In genomic region chr4:165384186-165384585, GRCh38 we compare ENCODE assay signal across 18 cellular contexts. TPM values are rescaled to one million over a fixed set of nuclear protein-coding genes. Genes with fewer than 3 reads are reported as not detected.
A peak's percentile ranks its signal among the peaks of the same experiment; 100 is the strongest.
DNase-seq lines count a peak whose midpoint lies in the region; ATAC-seq and TF ChIP-seq lines count a peak whose summit lies in the region.
"Had no signal": no experiment of that assay in that cellular context is flagged by ENCODE, and none has a peak within 500 bp of the region (broad histone marks: within the 10 kb centered on the region; RNA-seq: fewer than 3 reads in every experiment).

No MANE protein-coding gene starts in this region.

- H3K4me1 Mint-ChIP-seq in activated naive CD4-positive, alpha-beta T cell treated with anti-CD3 and anti-CD28 coated beads, Interleukin-2, amount 10 ng/mL, durations not matched to agents 7 days and 5 days = peaks cover 2% of the 10 kb centered on the region
- H3K4me1 Mint-ChIP-seq in progenitor cell of endocrine pancreas (ENCODE audit: low read depth) = peaks cover 16% of the 10 kb centered on the region
- H3K4me1 Mint-ChIP-seq: activated CD4-positive, alpha-beta T cell treated with anti-CD3 and anti-CD28 coated beads for 36 hours; stimulated activated effector memory CD8-positive, alpha-beta T cell treated with anti-CD3 and anti-CD28 coated beads, Interleukin-12 subunit alpha, Interleukin-12 subunit beta, amount 100 ng/mL, for 72 hours had no signal

- no peak overlapping the region for H3K4me3 Mint-ChIP-seq in activated naive CD4-positive, alpha-beta T cell treated with anti-CD3 and anti-CD28 coated beads, Interleukin-2, amount 10 ng/mL, durations not matched to agents 7 days and 5 days
- H3K4me3 Mint-ChIP-seq in progenitor cell of endocrine pancreas (ENCODE audit: low read depth) = no peak overlapping the region
- H3K4me3 Mint-ChIP-seq: activated CD4-positive, alpha-beta T cell treated with anti-CD3 and anti-CD28 coated beads for 36 hours; stimulated activated effector memory CD8-positive, alpha-beta T cell treated with anti-CD3 and anti-CD28 coated beads, Interleukin-12 subunit alpha, Interleukin-12 subunit beta, amount 100 ng/mL, for 72 hours had no signal

- CTCF ChIA-PET in activated naive CD4-positive, alpha-beta T cell treated with anti-CD3 and anti-CD28 coated beads, Interleukin-2, amount 10 ng/mL, durations not matched to agents 7 days and 5 days (lab: Charles Lee) = interaction anchor here (0.6 kb wide), 1 partner anchor 78 kb away, joined by 3 read pairs; no protein-coding TSS in a partner anchor

- no peak overlapping the region for H3K9ac ChIP-seq in SK-N-MC (ENCODE audit: insufficient read length)

- H3K36me3 ChIP-seq in SK-N-MC (ENCODE audit: insufficient read depth, low read length) (no peaks in the 10 kb centered on the region), thoracic aorta (no peaks in the 10 kb centered on the region)
- H3K36me3 ChIP-seq: colonic mucosa, transverse colon had no signal

- H3K9me3 ChIP-seq in SK-N-MC (ENCODE audit: low read depth, low read length) (no peaks in the 10 kb centered on the region), thoracic aorta (no peaks in the 10 kb centered on the region)
- H3K9me3 ChIP-seq: colonic mucosa, transverse colon had no signal

- ATAC-seq in foreskin keratinocyte = peak; percentile 18
- ATAC-seq in thoracic aorta (ENCODE audit: insufficient number of reproducible peaks, low FRiP score, low read depth) = no peak
- ATAC-seq: activated CD4-positive, alpha-beta T cell treated with anti-CD3 and anti-CD28 coated beads for 36 hours; PC-3; stimulated activated effector memory CD8-positive, alpha-beta T cell treated with anti-CD3 and anti-CD28 coated beads, Interleukin-12 subunit alpha, Interleukin-12 subunit beta, amount 100 ng/mL, for 72 hours had no signal

- H3K27me3 Mint-ChIP-seq in activated naive CD4-positive, alpha-beta T cell treated with anti-CD3 and anti-CD28 coated beads, Interleukin-2, amount 10 ng/mL, durations not matched to agents 7 days and 5 days = peaks cover 35% of the 10 kb centered on the region
- no peaks in the 10 kb centered on the region for H3K27me3 Mint-ChIP-seq in progenitor cell of endocrine pancreas

- DNase-seq in NCI-H345 (lab: John Stamatoyannopoulos, UW) (peak; percentile 29), NCI-H345 treated with DMSO at 0.1 percent for 48 hours (lab: John Stamatoyannopoulos, UW; ENCODE audit: unreplicated experiment) (no peak), SK-N-MC (ENCODE audit: low read depth, low spot score) (no peak), foreskin keratinocyte (no peak), thoracic aorta (ENCODE audit: low spot score) (no peak), Kasumi-1 (lab: John Stamatoyannopoulos, UW) (no peak), progenitor cell of endocrine pancreas (ENCODE audit: low spot score, unreplicated experiment) (no peak)
- no peak for DNase-seq in activated naive CD4-positive, alpha-beta T cell treated with anti-CD3 and anti-CD28 coated beads, Interleukin-2, amount 10 ng/mL, durations not matched to agents 7 days and 5 days
- DNase-seq: activated CD4-positive, alpha-beta T cell treated with anti-CD3 and anti-CD28 coated beads for 36 hours; activated effector memory CD4-positive, alpha-beta T cell treated with Interleukin-2 at 50 U/mL for 16 hours; amniotic stem cell; colonic mucosa; DND-41; PC-3; transverse colon had no signal

- peak overlapping the region; percentile 90 for H3K27ac ChIP-seq in SK-N-MC
- no peak overlapping the region for H3K27ac ChIP-seq in foreskin keratinocyte
- H3K27ac ChIP-seq in thoracic aorta = peak overlapping the region; percentile 59 to 83
- H3K27ac ChIP-seq: C4-2B, colonic mucosa, transverse colon had no signal

- no peak overlapping the region for H3K27ac Mint-ChIP-seq in activated naive CD4-positive, alpha-beta T cell treated with anti-CD3 and anti-CD28 coated beads, Interleukin-2, amount 10 ng/mL, durations not matched to agents 7 days and 5 days
- H3K27ac Mint-ChIP-seq in progenitor cell of endocrine pancreas = no peak overlapping the region
- H3K27ac Mint-ChIP-seq: activated CD4-positive, alpha-beta T cell treated with anti-CD3 and anti-CD28 coated beads for 36 hours; stimulated activated effector memory CD8-positive, alpha-beta T cell treated with anti-CD3 and anti-CD28 coated beads, Interleukin-12 subunit alpha, Interleukin-12 subunit beta, amount 100 ng/mL, for 72 hours had no signal

- no peaks in the 10 kb centered on the region for H3K4me1 ChIP-seq in foreskin keratinocyte
- peaks cover 16 to 70% of the 10 kb centered on the region in 2 donors for H3K4me1 ChIP-seq in thoracic aorta (ENCODE audit: control insufficient read depth in 1 of 2, low read depth in 2 of 2)
- H3K4me1 ChIP-seq: colonic mucosa had no signal

- no peaks in the 10 kb centered on the region for H3K9me3 Mint-ChIP-seq in activated naive CD4-positive, alpha-beta T cell treated with anti-CD3 and anti-CD28 coated beads, Interleukin-2, amount 10 ng/mL, durations not matched to agents 7 days and 5 days
- no peaks in the 10 kb centered on the region for H3K9me3 Mint-ChIP-seq in progenitor cell of endocrine pancreas (ENCODE audit: low read depth)
- H3K9me3 Mint-ChIP-seq: stimulated activated effector memory CD8-positive, alpha-beta T cell treated with anti-CD3 and anti-CD28 coated beads, Interleukin-12 subunit alpha, Interleukin-12 subunit beta, amount 100 ng/mL, for 72 hours had no signal

- H3K4me3 ChIP-seq in SK-N-MC (peak overlapping the region; percentile 53), thoracic aorta (peak overlapping the region; percentile 50)
- H3K4me3 ChIP-seq: colonic mucosa, K562, transverse colon had no signal

- H3K36me3 Mint-ChIP-seq in activated naive CD4-positive, alpha-beta T cell treated with anti-CD3 and anti-CD28 coated beads, Interleukin-2, amount 10 ng/mL, durations not matched to agents 7 days and 5 days = no peaks in the 10 kb centered on the region
- H3K36me3 Mint-ChIP-seq in progenitor cell of endocrine pancreas (ENCODE audit: insufficient read depth) = no peaks in the 10 kb centered on the region
- H3K36me3 Mint-ChIP-seq: stimulated activated effector memory CD8-positive, alpha-beta T cell treated with anti-CD3 and anti-CD28 coated beads, Interleukin-12 subunit alpha, Interleukin-12 subunit beta, amount 100 ng/mL, for 72 hours had no signal

- TF ChIP-seq CTCF in foreskin keratinocyte (conservative IDR thresholded peaks at IDR 0.05) = no peak
- TF ChIP-seq CTCF in thoracic aorta (IDR thresholded peaks at IDR 0.05) = no peak
- TF ChIP-seq CTCF in progenitor cell of endocrine pancreas (IDR thresholded peaks at IDR 0.05; ENCODE audit: unreplicated experiment) = no peak

- peaks cover 9% of the 10 kb centered on the region for H3K27me3 ChIP-seq in foreskin keratinocyte
- H3K27me3 ChIP-seq in thoracic aorta (replicated peaks; ENCODE audit: insufficient read depth) = no peaks in the 10 kb centered on the region
- H3K27me3 ChIP-seq: colonic mucosa had no signal

RNA-seq across cellular contexts. Expression of gene CPE, which starts 5.4 kb away (rescaled TPM):
- 0.75 and 0.95 TPM in 2 replicates for total RNA-seq in foreskin keratinocyte
- 0.53 and 0.74 TPM in 2 replicates for polyA plus RNA-seq in foreskin keratinocyte
- 100 to 1,000 TPM; 395 to 458 TPM for total RNA-seq in thoracic aorta
- total RNA-seq in progenitor cell of endocrine pancreas = 129 and 135 TPM in 2 replicates
- total RNA-seq: activated CD4-positive, alpha-beta T cell treated with anti-CD3 and anti-CD28 coated beads for 36 hours had no signal

RNA-seq across cellular contexts. Expression of gene MSMO1, which starts 56.7 kb away (rescaled TPM):
- total RNA-seq in foreskin keratinocyte (421 and 453 TPM in 2 replicates), thoracic aorta (10 to 100 TPM; 12.3 to 16.7 TPM), progenitor cell of endocrine pancreas (87.1 and 89.4 TPM in 2 replicates)
- 264 and 345 TPM in 2 replicates for polyA plus RNA-seq in foreskin keratinocyte

Comparison
In these comparisons a context has a peak if more than half of its experiments do, and no peak if none do; other contexts are left out.
1. RNA of gene CPE, which starts 5.4 kb away (total RNA-seq): 395 to 458 TPM in thoracic aorta and 129 to 135 TPM in progenitor cell of endocrine pancreas; 0.75 to 0.95 TPM in foreskin keratinocyte; every median in the first group is over 10 times any median in the second.